13 cellular contexts compared by ENCODE assay signal in genomic region chr5:169197343-169197742, GRCh38.
A peak's percentile ranks its signal among the peaks of the same experiment; 100 is the strongest.
DNase-seq lines count a peak whose midpoint lies in the region; ATAC-seq and TF ChIP-seq lines count a peak whose summit lies in the region.
"Had no signal": no experiment of that assay in that cellular context is flagged by ENCODE, and none has a peak within 500 bp of the region (broad histone marks: within the 10 kb centered on the region; RNA-seq: fewer than 3 reads in every experiment).

No MANE protein-coding gene starts in this region.

- no peak overlapping the region for H3K27ac ChIP-seq in adrenal gland
- peak overlapping the region in 2 of 5 donors; percentile 37 to 38 for H3K27ac ChIP-seq in stomach

- TF ChIP-seq EP300 in stomach (IDR thresholded peaks at IDR 0.05), result no peak

- H3K4me3 ChIP-seq in adrenal gland, result no peak overlapping the region
- H3K4me3 ChIP-seq in stomach, result no peak overlapping the region

- DNase-seq in HT1080 (ENCODE audit: low read depth) (peak; percentile 21), adrenal gland (peak in 5 of 7 donors; percentile 12 to 69 (median 27)), left ventricle myocardium superior (peak; percentile 31), stomach (peak; percentile 69), NCI-H2081 treated with DMSO at 0.1 percent for 48 hours (lab: John Stamatoyannopoulos, UW) (no peak), AG08395 (ENCODE audit: low spot score) (no peak), GM19240 (ENCODE audit: insufficient read length, low spot score) (no peak)
- DNase-seq: activated CD8-positive, alpha-beta memory T cell treated with anti-CD3 and anti-CD28 coated beads for 24 hours; activated naive CD4-positive, alpha-beta T cell treated with anti-CD3 and anti-CD28 coated beads, Interleukin-2, amount 50 U/mL, for 16 hours; COR-L47; NCI-H1436 treated with DMSO at 0.1 percent for 48 hours; stimulated activated CD4-positive, alpha-beta T cell treated with anti-CD3 and anti-CD28 coated beads, Interleukin-1b, Interleukin-23, amount 100 ng/mL, for 48 hours had no signal

- 61 to 80% (median 68%) methylated on average over 1 of the region's 1 CpG for WGBS in adrenal gland, 4 donors
- 26 to 50% (median 31%) methylated on average over 1 of the region's 1 CpG for WGBS in stomach, 5 donors

- TF ChIP-seq CTCF in adrenal gland (IDR thresholded peaks at IDR 0.05) (peak in 5 of 6 experiments; percentile 15 to 38 (median 35)), stomach (IDR thresholded peaks at IDR 0.05) (peak in 4 of 7 experiments; percentile 24 to 86 (median 62))

- peak; percentile 86 for ATAC-seq in left ventricle myocardium superior
- ATAC-seq: stimulated activated memory B cell treated with anti-CD40 and anti-IgM and Interleukin-4, amounts not matched to agents 10 μg/mL and 1 μg/mL and 100 μg/mL, for 72 hours had no signal

- intact Hi-C loops in adrenal gland (cut with DNase I), result no loop called here
- intact Hi-C loops in left ventricle myocardium superior (cut with micrococcal nuclease), result no loop called here
- intact Hi-C loops in stomach (cut with DNase I; ENCODE audit: low total_unique reads), result loop anchor here (10.0 kb wide), 1 partner anchor 213 kb away; no protein-coding TSS in a partner anchor

- H3K36me3 ChIP-seq in adrenal gland (replicated peaks in 1 of 2) (no peaks in the 10 kb centered on the region), stomach (no peaks in the 10 kb centered on the region)

- no peaks in the 10 kb centered on the region for H3K4me1 ChIP-seq in adrenal gland (replicated peaks in 1 of 2)
- peaks cover 0 to 11% (median 7%) of the 10 kb centered on the region in 4 donors for H3K4me1 ChIP-seq in stomach

- H3K9me3 ChIP-seq in adrenal gland (replicated peaks in 1 of 3) (no peaks in the 10 kb centered on the region), stomach (peaks cover 0 to 9% (median 3%) of the 10 kb centered on the region in 4 donors)

- TF ChIP-seq POLR2A in adrenal gland (IDR thresholded peaks at IDR 0.05) (no peak), stomach (IDR thresholded peaks at IDR 0.05) (no peak)

- H3K27me3 ChIP-seq in adrenal gland (no peaks in the 10 kb centered on the region), stomach (no peaks in the 10 kb centered on the region)

Comparison
In these comparisons a context has a peak if more than half of its experiments do, and no peak if none do; other contexts are left out.
1. DNase-seq: peak in HT1080 (single experiment), adrenal gland (5 of 7), left ventricle myocardium superior (single experiment) and stomach (single experiment); none in NCI-H2081 treated with DMSO at 0.1 percent for 48 hours (single experiment), AG08395 (single experiment) and GM19240 (single experiment).